In genomic region chr17:50059759-50060273, GRCh38 we compare ENCODE assay signal across 10 cellular contexts. TPM values are rescaled to one million over a fixed set of nuclear protein-coding genes. Genes with fewer than 3 reads are reported as not detected.
DNase-seq lines count a peak whose midpoint lies in the region; ATAC-seq lines count a peak whose summit lies in the region.
"Had no signal": no experiment of that assay in that cellular context is flagged by ENCODE, and none has a peak within 500 bp of the region (broad histone marks: within the 10 kb centered on the region; RNA-seq: fewer than 3 reads in every experiment).

No MANE protein-coding gene starts in this region.

- H3K27ac Mint-ChIP-seq in activated CD4-positive, alpha-beta T cell treated with anti-CD3 and anti-CD28 coated beads for 36 hours, result no peak overlapping the region
- H3K27ac Mint-ChIP-seq in activated CD8-positive, alpha-beta T cell treated with anti-CD3 and anti-CD28 coated beads, Interleukin-2, amount 10 ng/mL, durations not matched to agents 7 days and 5 days, result no peak overlapping the region
- H3K27ac Mint-ChIP-seq: naive thymus-derived CD4-positive, alpha-beta T cell had no signal

- CTCF ChIA-PET in activated CD4-positive, alpha-beta T cell treated with anti-CD3 and anti-CD28 coated beads for 36 hours (lab: Charles Lee), result interaction anchor here (1.1 to 1.5 kb wide), 3 partner anchors 27 to 140 kb away, joined by 3 to 4 read pairs (median 4); no protein-coding TSS in a partner anchor
- CTCF ChIA-PET in activated CD8-positive, alpha-beta T cell treated with anti-CD3 and anti-CD28 coated beads, Interleukin-2, amount 10 ng/mL, durations not matched to agents 7 days and 5 days (lab: Charles Lee), result interaction anchor here (1.7 kb wide), 1 partner anchor 27 kb away, joined by 4 read pairs; no protein-coding TSS in a partner anchor

- H3K27me3 Mint-ChIP-seq in activated CD4-positive, alpha-beta T cell treated with anti-CD3 and anti-CD28 coated beads for 36 hours, result peaks cover 4% of the 10 kb centered on the region
- H3K27me3 Mint-ChIP-seq in activated CD8-positive, alpha-beta T cell treated with anti-CD3 and anti-CD28 coated beads, Interleukin-2, amount 10 ng/mL, durations not matched to agents 7 days and 5 days (ENCODE audit: low read depth), result no peaks in the 10 kb centered on the region

- POLR2A ChIA-PET in activated CD4-positive, alpha-beta T cell treated with anti-CD3 and anti-CD28 coated beads for 36 hours (lab: Charles Lee), result no interaction called here
- POLR2A ChIA-PET in activated CD8-positive, alpha-beta T cell treated with anti-CD3 and anti-CD28 coated beads, Interleukin-2, amount 10 ng/mL, durations not matched to agents 7 days and 5 days (lab: Charles Lee), result no interaction called here

- ATAC-seq in activated CD4-positive, alpha-beta T cell treated with anti-CD3 and anti-CD28 coated beads for 36 hours, result no peak
- no peak for ATAC-seq in HG03432 (IDR thresholded peaks at IDR 0.05; ENCODE audit: unreplicated experiment)
- no peak for ATAC-seq in activated CD8-positive, alpha-beta T cell treated with anti-CD3 and anti-CD28 coated beads, Interleukin-2, amount 10 ng/mL, durations not matched to agents 7 days and 5 days
- ATAC-seq: naive thymus-derived CD4-positive, alpha-beta T cell had no signal

- H3K4me3 Mint-ChIP-seq in activated CD4-positive, alpha-beta T cell treated with anti-CD3 and anti-CD28 coated beads for 36 hours, result no peak overlapping the region
- no peak overlapping the region for H3K4me3 Mint-ChIP-seq in activated CD8-positive, alpha-beta T cell treated with anti-CD3 and anti-CD28 coated beads, Interleukin-2, amount 10 ng/mL, durations not matched to agents 7 days and 5 days
- H3K4me3 Mint-ChIP-seq: naive thymus-derived CD4-positive, alpha-beta T cell had no signal

- H3K36me3 Mint-ChIP-seq in activated CD4-positive, alpha-beta T cell treated with anti-CD3 and anti-CD28 coated beads for 36 hours (ENCODE audit: low read depth), result no peaks in the 10 kb centered on the region
- H3K36me3 Mint-ChIP-seq in activated CD8-positive, alpha-beta T cell treated with anti-CD3 and anti-CD28 coated beads, Interleukin-2, amount 10 ng/mL, durations not matched to agents 7 days and 5 days (ENCODE audit: low read depth), result no peaks in the 10 kb centered on the region

- no peaks in the 10 kb centered on the region for H3K9me3 Mint-ChIP-seq in activated CD4-positive, alpha-beta T cell treated with anti-CD3 and anti-CD28 coated beads for 36 hours (ENCODE audit: low read depth)
- H3K9me3 Mint-ChIP-seq in activated CD8-positive, alpha-beta T cell treated with anti-CD3 and anti-CD28 coated beads, Interleukin-2, amount 10 ng/mL, durations not matched to agents 7 days and 5 days (ENCODE audit: insufficient read depth), result no peaks in the 10 kb centered on the region

- H3K27ac ChIP-seq in angular gyrus (ENCODE audit: low read depth, low read length), result peak overlapping the region; percentile 65

- intact Hi-C loops in activated CD4-positive, alpha-beta T cell treated with anti-CD3 and anti-CD28 coated beads for 36 hours (cut with DNase I, micrococcal nuclease), result no loop called here

- DNase-seq in ELR (ENCODE audit: low read depth) (peak; percentile 78), glomerular visceral epithelial cell (ENCODE audit: extremely low spot score) (peak; percentile 64), renal cortical epithelial cell (ENCODE audit: low read depth) (peak; percentile 44)
- DNase-seq in activated CD4-positive, alpha-beta T cell treated with anti-CD3 and anti-CD28 coated beads for 36 hours, result no peak
- DNase-seq in activated CD8-positive, alpha-beta T cell treated with anti-CD3 and anti-CD28 coated beads, Interleukin-2, amount 10 ng/mL, durations not matched to agents 7 days and 5 days, result no peak
- no peak for DNase-seq in activated CD4-positive, alpha-beta T cell treated with anti-CD3 and anti-CD28 coated beads for 4 hours
- DNase-seq: naive thymus-derived CD4-positive, alpha-beta T cell; NCI-H446 treated with DMSO at 0.1 percent for 48 hours had no signal

- peaks cover 15% of the 10 kb centered on the region for H3K4me1 Mint-ChIP-seq in activated CD4-positive, alpha-beta T cell treated with anti-CD3 and anti-CD28 coated beads for 36 hours
- H3K4me1 Mint-ChIP-seq in activated CD8-positive, alpha-beta T cell treated with anti-CD3 and anti-CD28 coated beads, Interleukin-2, amount 10 ng/mL, durations not matched to agents 7 days and 5 days (ENCODE audit: low read depth), result peaks cover 19% of the 10 kb centered on the region

RNA-seq across cellular contexts. Expression of gene ITGA3, which starts 3.9 kb away (rescaled TPM):
- 882 and 1,202 TPM in 2 replicates for total RNA-seq in renal cortical epithelial cell
- 1 to 10 TPM; 6.8 to 7.8 TPM for total RNA-seq in activated CD4-positive, alpha-beta T cell treated with anti-CD3 and anti-CD28 coated beads for 36 hours
- total RNA-seq in activated CD8-positive, alpha-beta T cell treated with anti-CD3 and anti-CD28 coated beads, Interleukin-2, amount 10 ng/mL, durations not matched to agents 7 days and 5 days, result 1 to 10 TPM; 7.9 to 8.7 TPM

RNA-seq across cellular contexts. Expression of gene PDK2, which starts 35.3 kb away (rescaled TPM):
- total RNA-seq in renal cortical epithelial cell, result 4.2 and 37.9 TPM in 2 replicates
- 10 to 100 TPM in 1 of 2 experiments, 1 to 10 TPM in 1; 9.8 to 16.2 TPM for total RNA-seq in activated CD4-positive, alpha-beta T cell treated with anti-CD3 and anti-CD28 coated beads for 36 hours
- total RNA-seq in activated CD8-positive, alpha-beta T cell treated with anti-CD3 and anti-CD28 coated beads, Interleukin-2, amount 10 ng/mL, durations not matched to agents 7 days and 5 days, result 10 to 100 TPM; 18.1 to 21.2 TPM

Comparison
In these comparisons a context has a peak if more than half of its experiments do, and no peak if none do; other contexts are left out.
1. DNase-seq: peak in ELR (single experiment), glomerular visceral epithelial cell (single experiment) and renal cortical epithelial cell (single experiment); none in activated CD4-positive, alpha-beta T cell treated with anti-CD3 and anti-CD28 coated beads for 36 hours (single experiment), activated CD8-positive, alpha-beta T cell treated with anti-CD3 and anti-CD28 coated beads, Interleukin-2, amount 10 ng/mL, durations not matched to agents 7 days and 5 days (single experiment) and activated CD4-positive, alpha-beta T cell treated with anti-CD3 and anti-CD28 coated beads for 4 hours (0 of 2).
2. RNA of gene ITGA3, which starts 3.9 kb away (total RNA-seq): 882 to 1,202 TPM in renal cortical epithelial cell; 7.9 to 8.7 TPM in activated CD8-positive, alpha-beta T cell treated with anti-CD3 and anti-CD28 coated beads, Interleukin-2, amount 10 ng/mL, durations not matched to agents 7 days and 5 days and 6.8 to 7.8 TPM in activated CD4-positive, alpha-beta T cell treated with anti-CD3 and anti-CD28 coated beads for 36 hours; every median in the first group is over 10 times any median in the second.